In the genomic region with DNA sequence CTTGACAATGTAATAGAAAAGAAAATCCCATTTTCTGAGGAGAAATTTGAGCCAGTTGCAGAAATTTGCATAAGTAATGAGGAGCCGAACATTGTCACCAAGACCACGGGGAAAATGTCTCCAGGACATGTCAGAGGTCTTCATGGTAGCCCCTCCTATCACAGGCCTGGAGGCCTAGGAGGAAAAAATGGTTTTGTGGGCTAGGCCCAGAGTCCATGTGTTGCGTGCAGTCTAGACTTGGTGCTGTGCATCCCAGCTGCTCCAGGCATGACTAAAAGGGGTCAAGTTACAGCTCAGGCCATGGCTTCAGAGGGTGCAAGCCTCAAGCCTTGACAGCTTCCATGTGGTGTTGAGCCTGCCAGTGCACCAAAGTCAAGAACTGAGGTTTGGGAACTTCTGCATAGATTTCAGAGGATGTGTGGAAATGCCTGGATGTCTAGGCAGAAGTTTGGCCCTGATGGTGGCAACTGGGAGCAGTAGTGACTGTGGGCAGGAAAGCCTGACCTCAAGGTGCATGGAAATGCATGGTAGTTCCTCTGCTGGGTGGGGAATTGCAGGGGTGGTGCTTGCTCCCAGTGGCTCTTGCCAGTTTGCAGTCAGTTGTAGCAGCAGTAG, we compare ENCODE assay signal across 1 cellular context.
TF ChIP-seq lines count a peak whose summit lies in the region.

No MANE protein-coding gene starts in this region.

TF ChIP-seq in HEK293, 187 proteins besides CTCF, POLR2A, EP300 and RAD21 (continued from another document):
- TF ChIP-seq, protein P1, sequence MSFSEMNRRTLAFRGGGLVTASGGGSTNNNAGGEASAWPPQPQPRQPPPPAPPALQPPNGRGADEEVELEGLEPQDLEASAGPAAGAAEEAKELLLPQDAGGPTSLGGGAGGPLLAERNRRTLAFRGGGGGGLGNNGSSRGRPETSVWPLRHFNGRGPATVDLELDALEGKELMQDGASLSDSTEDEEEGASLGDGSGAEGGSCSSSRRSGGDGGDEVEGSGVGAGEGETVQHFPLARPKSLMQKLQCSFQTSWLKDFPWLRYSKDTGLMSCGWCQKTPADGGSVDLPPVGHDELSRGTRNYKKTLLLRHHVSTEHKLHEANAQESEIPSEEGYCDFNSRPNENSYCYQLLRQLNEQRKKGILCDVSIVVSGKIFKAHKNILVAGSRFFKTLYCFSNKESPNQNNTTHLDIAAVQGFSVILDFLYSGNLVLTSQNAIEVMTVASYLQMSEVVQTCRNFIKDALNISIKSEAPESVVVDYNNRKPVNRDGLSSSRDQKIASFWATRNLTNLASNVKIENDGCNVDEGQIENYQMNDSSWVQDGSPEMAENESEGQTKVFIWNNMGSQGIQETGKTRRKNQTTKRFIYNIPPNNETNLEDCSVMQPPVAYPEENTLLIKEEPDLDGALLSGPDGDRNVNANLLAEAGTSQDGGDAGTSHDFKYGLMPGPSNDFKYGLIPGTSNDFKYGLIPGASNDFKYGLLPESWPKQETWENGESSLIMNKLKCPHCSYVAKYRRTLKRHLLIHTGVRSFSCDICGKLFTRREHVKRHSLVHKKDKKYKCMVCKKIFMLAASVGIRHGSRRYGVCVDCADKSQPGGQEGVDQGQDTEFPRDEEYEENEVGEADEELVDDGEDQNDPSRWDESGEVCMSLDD (tag by site-specific recombination; IDR thresholded peaks at IDR 0.05), result no peak
